Comparison of ENCODE assay signal across 9 cellular contexts in genomic region chr18:23357992-23358594, GRCh38.
A peak's percentile ranks its signal among the peaks of the same experiment; 100 is the strongest.
DNase-seq lines count a peak whose midpoint lies in the region; ATAC-seq, FAIRE-seq and TF ChIP-seq lines count a peak whose summit lies in the region.
"Had no signal": no experiment of that assay in that cellular context is flagged by ENCODE, and none has a peak within 500 bp of the region (broad histone marks: within the 10 kb centered on the region; RNA-seq: fewer than 3 reads in every experiment).

No MANE protein-coding gene starts in this region.

- no peaks in the 10 kb centered on the region for H3K36me3 ChIP-seq in right lobe of liver

- intact Hi-C loops in right lobe of liver (cut with DNase I) = loop anchor here in 1 of 2 donors (5.0 kb wide), 1 partner anchor 226 kb away; no protein-coding TSS in a partner anchor

- TF ChIP-seq POLR2A in NB4 (IDR thresholded peaks at IDR 0.05; ENCODE audit: extremely low read depth, insufficient read length) (no peak), right lobe of liver (IDR thresholded peaks at IDR 0.05) (no peak)

- DNase-seq in NB4 (ENCODE audit: low read depth) (no peak), right lobe of liver (peak; percentile 53 to 77 (median 67)), RCC 7860 (ENCODE audit: low spot score) (no peak), D721Med (ENCODE audit: insufficient read length, low spot score) (no peak), HFFc6 (no peak)

- peak overlapping the region; percentile 2 to 84 (median 56) for H3K27ac Mint-ChIP-seq in brain
- peak overlapping the region; percentile 72 for H3K27ac Mint-ChIP-seq in stimulated activated memory B cell treated with anti-CD40 and anti-IgM and Interleukin-4, amounts not matched to agents 10 μg/mL and 1 μg/mL and 100 μg/mL, for 72 hours
- no peak overlapping the region for H3K27ac Mint-ChIP-seq in HFFc6

- H3K4me3 Mint-ChIP-seq in brain (peak overlapping the region in 4 of 5 experiments; percentile 30 to 80 (median 51)), HFFc6 (no peak overlapping the region)
- H3K4me3 Mint-ChIP-seq in stimulated activated memory B cell treated with anti-CD40 and anti-IgM and Interleukin-4, amounts not matched to agents 10 μg/mL and 1 μg/mL and 100 μg/mL, for 72 hours = peak overlapping the region; percentile 18

- H3K4me1 Mint-ChIP-seq in brain = peaks cover 37% of the 10 kb centered on the region
- peaks cover 28% of the 10 kb centered on the region for H3K4me1 Mint-ChIP-seq in stimulated activated memory B cell treated with anti-CD40 and anti-IgM and Interleukin-4, amounts not matched to agents 10 μg/mL and 1 μg/mL and 100 μg/mL, for 72 hours
- H3K4me1 Mint-ChIP-seq in HFFc6 (ENCODE audit: low read depth) = peaks cover 44% of the 10 kb centered on the region

- peak overlapping the region; percentile 9 for H3K4me3 ChIP-seq in NB4 (ENCODE audit: low read depth, low read length)
- peak overlapping the region in 2 of 3 donors; percentile 9 to 17 for H3K4me3 ChIP-seq in right lobe of liver

- H3K9me3 ChIP-seq in right lobe of liver = no peaks in the 10 kb centered on the region

- no peak for FAIRE-seq in RCC 7860 (lab: Jason Lieb, UNC)
- no peak for FAIRE-seq in D721Med (lab: Jason Lieb, UNC)
- FAIRE-seq: keratinocyte had no signal

- H3K27me3 Mint-ChIP-seq in brain (no peaks in the 10 kb centered on the region), HFFc6 (ENCODE audit: insufficient read depth) (no peaks in the 10 kb centered on the region; the same call in 1 of the 2 replicates)
- no peaks in the 10 kb centered on the region for H3K27me3 Mint-ChIP-seq in stimulated activated memory B cell treated with anti-CD40 and anti-IgM and Interleukin-4, amounts not matched to agents 10 μg/mL and 1 μg/mL and 100 μg/mL, for 72 hours

- ATAC-seq in right lobe of liver = peak; percentile 66 to 72 (median 69)
- ATAC-seq in stimulated activated memory B cell treated with anti-CD40 and anti-IgM and Interleukin-4, amounts not matched to agents 10 μg/mL and 1 μg/mL and 100 μg/mL, for 72 hours = no peak
- ATAC-seq in SK-N-SH treated with all-trans-retinoic acid at 6 μM for 48 hours = no peak

- peak overlapping the region; percentile 64 to 72 (median 64) for H3K27ac ChIP-seq in right lobe of liver

- no peaks in the 10 kb centered on the region for H3K9me3 Mint-ChIP-seq in brain
- no peaks in the 10 kb centered on the region for H3K9me3 Mint-ChIP-seq in stimulated activated memory B cell treated with anti-CD40 and anti-IgM and Interleukin-4, amounts not matched to agents 10 μg/mL and 1 μg/mL and 100 μg/mL, for 72 hours
- H3K9me3 Mint-ChIP-seq in HFFc6 = no peaks in the 10 kb centered on the region

- H3K27me3 ChIP-seq in right lobe of liver = no peaks in the 10 kb centered on the region

- H3K4me1 ChIP-seq in right lobe of liver = peaks cover 0 to 37% (median 13%) of the 10 kb centered on the region in 4 donors

- TF ChIP-seq CTCF in NB4 (IDR thresholded peaks at IDR 0.05; ENCODE audit: low read depth, low read length) (no peak), brain (conservative IDR thresholded peaks at IDR 0.05) (no peak), right lobe of liver (IDR thresholded peaks at IDR 0.05) (no peak), D721Med (IDR thresholded peaks at IDR 0.05; ENCODE audit: insufficient read depth, missing control alignments) (no peak), HFFc6 (IDR thresholded peaks at IDR 0.05) (no peak)

- WGBS in right lobe of liver (ENCODE audit: insufficient coverage, low coverage, low lambda C conversion rate, missing lambda C conversion rate) = 18% methylated on average over 13 of the region's 13 CpGs

- H3K36me3 Mint-ChIP-seq in brain (peaks cover 35% of the 10 kb centered on the region), HFFc6 (ENCODE audit: low read depth) (peaks cover 4% of the 10 kb centered on the region; the same call in 1 of the 2 replicates)
- H3K36me3 Mint-ChIP-seq in stimulated activated memory B cell treated with anti-CD40 and anti-IgM and Interleukin-4, amounts not matched to agents 10 μg/mL and 1 μg/mL and 100 μg/mL, for 72 hours = peaks cover 55% of the 10 kb centered on the region

TF ChIP-seq in SK-N-SH treated with all-trans-retinoic acid at 6 μM for 48 hours, 23 proteins besides CTCF, POLR2A, EP300 and RAD21:
- no peak for TF ChIP-seq POU6F1 (CRISPR knock-in tag; IDR thresholded peaks at IDR 0.05; ENCODE audit: borderline replicate concordance, low read depth)
- TF ChIP-seq ESRRG (CRISPR knock-in tag; IDR thresholded peaks at IDR 0.05) = no peak
- no peak for TF ChIP-seq OSR1 (CRISPR knock-in tag; IDR thresholded peaks at IDR 0.05)
- TF ChIP-seq ZC3H10 (CRISPR knock-in tag; IDR thresholded peaks at IDR 0.05) = no peak
- TF ChIP-seq BACH2 (CRISPR knock-in tag; IDR thresholded peaks at IDR 0.05; ENCODE audit: borderline replicate concordance) = no peak
TF ChIP-seq in SK-N-SH treated with all-trans-retinoic acid at 6 μM for 48 hours: peak in this region for 0.

Comparison
In these comparisons a context has a peak if more than half of its experiments do, and no peak if none do; other contexts are left out.
1. DNase-seq: peak in right lobe of liver (3 of 3); none in NB4 (single experiment), RCC 7860 (single experiment), D721Med (single experiment) and HFFc6 (single experiment).
2. ATAC-seq: peak in right lobe of liver (4 of 4); none in stimulated activated memory B cell treated with anti-CD40 and anti-IgM and Interleukin-4, amounts not matched to agents 10 μg/mL and 1 μg/mL and 100 μg/mL, for 72 hours (single experiment) and SK-N-SH treated with all-trans-retinoic acid at 6 μM for 48 hours (single experiment).